In the genomic region with DNA sequence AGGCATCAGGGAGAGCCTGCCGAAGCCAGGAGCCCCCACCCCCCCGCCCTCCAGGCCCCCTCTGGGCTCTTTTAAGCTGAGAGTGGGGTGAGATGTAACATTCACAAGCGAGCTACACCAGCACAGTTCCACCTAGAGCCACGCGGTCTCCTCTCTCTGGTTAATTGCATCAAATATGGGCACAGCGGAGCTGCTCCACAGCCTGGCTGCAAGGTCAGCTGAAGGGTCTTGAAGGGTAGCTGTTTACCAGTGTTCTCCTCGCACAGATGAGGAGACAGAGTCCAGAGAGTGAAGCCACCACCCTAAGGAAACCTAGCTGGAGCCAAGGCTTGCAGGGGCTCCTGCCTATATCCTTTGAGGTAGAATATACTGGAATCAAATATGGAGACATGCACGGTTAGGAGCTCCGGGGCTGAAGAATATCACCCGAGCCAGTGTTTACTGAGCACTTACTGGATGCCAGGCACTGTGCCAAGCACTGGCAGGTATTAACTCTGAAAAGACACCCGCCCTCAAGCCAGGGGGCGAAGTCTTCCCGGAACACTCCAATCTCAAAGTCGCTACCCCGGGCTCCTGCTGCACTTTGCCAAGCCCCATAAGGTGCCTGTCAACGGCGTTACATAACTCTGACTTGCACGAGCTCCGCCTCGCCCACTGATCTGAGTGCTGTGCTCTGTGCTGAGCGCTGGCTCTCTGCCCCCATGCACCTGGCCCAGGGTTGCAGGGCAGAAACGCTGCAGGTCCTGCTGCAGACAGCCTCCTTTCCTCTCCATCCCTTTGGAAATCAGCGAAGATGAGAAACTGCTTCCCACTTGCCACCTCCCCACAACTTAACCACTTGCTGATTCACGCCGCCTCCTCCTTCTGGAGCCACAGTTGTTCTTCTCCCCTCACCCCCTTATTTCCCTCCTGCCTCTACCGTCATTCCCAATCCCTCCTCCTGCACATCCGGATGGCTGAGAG, we compare ENCODE assay signal across 1 cellular context.
TF ChIP-seq lines count a peak whose summit lies in the region.

No MANE protein-coding gene starts in this region.

TF ChIP-seq in HepG2, 621 proteins besides CTCF, POLR2A, EP300 and RAD21 (continued from another document and continues in another):
- TF ChIP-seq YEATS2 (CRISPR knock-in tag; IDR thresholded peaks at IDR 0.05; ENCODE audit: borderline replicate concordance) = no peak
- TF ChIP-seq HMGA1 (CRISPR knock-in tag; conservative IDR thresholded peaks at IDR 0.05) = no peak
- TF ChIP-seq U2AF2 (IDR thresholded peaks at IDR 0.05; ENCODE audit: low read depth, low read length) = no peak
- TF ChIP-seq, protein P1, sequence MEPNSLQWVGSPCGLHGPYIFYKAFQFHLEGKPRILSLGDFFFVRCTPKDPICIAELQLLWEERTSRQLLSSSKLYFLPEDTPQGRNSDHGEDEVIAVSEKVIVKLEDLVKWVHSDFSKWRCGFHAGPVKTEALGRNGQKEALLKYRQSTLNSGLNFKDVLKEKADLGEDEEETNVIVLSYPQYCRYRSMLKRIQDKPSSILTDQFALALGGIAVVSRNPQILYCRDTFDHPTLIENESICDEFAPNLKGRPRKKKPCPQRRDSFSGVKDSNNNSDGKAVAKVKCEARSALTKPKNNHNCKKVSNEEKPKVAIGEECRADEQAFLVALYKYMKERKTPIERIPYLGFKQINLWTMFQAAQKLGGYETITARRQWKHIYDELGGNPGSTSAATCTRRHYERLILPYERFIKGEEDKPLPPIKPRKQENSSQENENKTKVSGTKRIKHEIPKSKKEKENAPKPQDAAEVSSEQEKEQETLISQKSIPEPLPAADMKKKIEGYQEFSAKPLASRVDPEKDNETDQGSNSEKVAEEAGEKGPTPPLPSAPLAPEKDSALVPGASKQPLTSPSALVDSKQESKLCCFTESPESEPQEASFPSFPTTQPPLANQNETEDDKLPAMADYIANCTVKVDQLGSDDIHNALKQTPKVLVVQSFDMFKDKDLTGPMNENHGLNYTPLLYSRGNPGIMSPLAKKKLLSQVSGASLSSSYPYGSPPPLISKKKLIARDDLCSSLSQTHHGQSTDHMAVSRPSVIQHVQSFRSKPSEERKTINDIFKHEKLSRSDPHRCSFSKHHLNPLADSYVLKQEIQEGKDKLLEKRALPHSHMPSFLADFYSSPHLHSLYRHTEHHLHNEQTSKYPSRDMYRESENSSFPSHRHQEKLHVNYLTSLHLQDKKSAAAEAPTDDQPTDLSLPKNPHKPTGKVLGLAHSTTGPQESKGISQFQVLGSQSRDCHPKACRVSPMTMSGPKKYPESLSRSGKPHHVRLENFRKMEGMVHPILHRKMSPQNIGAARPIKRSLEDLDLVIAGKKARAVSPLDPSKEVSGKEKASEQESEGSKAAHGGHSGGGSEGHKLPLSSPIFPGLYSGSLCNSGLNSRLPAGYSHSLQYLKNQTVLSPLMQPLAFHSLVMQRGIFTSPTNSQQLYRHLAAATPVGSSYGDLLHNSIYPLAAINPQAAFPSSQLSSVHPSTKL (CRISPR knock-in tag; IDR thresholded peaks at IDR 0.05) = no peak
- no peak for TF ChIP-seq FOXA1 (IDR thresholded peaks at IDR 0.05)
- TF ChIP-seq FOXA1 (CRISPR knock-in tag; IDR thresholded peaks at IDR 0.05) = no peak
- TF ChIP-seq SALL1 (CRISPR knock-in tag; IDR thresholded peaks at IDR 0.05) = no peak
- no peak for TF ChIP-seq ZNF746 (CRISPR knock-in tag; IDR thresholded peaks at IDR 0.05)
- TF ChIP-seq ZMYM2 (CRISPR knock-in tag; IDR thresholded peaks at IDR 0.05) = no peak
- TF ChIP-seq TSC22D2 (CRISPR knock-in tag; IDR thresholded peaks at IDR 0.05; ENCODE audit: borderline replicate concordance) = no peak
- TF ChIP-seq ZNF572 (CRISPR knock-in tag; IDR thresholded peaks at IDR 0.05) = no peak
- TF ChIP-seq MED8 (CRISPR knock-in tag; IDR thresholded peaks at IDR 0.05; ENCODE audit: insufficient replicate concordance) = no peak
- TF ChIP-seq ZNF335 (CRISPR knock-in tag; IDR thresholded peaks at IDR 0.05) = no peak
- TF ChIP-seq, protein P2, sequence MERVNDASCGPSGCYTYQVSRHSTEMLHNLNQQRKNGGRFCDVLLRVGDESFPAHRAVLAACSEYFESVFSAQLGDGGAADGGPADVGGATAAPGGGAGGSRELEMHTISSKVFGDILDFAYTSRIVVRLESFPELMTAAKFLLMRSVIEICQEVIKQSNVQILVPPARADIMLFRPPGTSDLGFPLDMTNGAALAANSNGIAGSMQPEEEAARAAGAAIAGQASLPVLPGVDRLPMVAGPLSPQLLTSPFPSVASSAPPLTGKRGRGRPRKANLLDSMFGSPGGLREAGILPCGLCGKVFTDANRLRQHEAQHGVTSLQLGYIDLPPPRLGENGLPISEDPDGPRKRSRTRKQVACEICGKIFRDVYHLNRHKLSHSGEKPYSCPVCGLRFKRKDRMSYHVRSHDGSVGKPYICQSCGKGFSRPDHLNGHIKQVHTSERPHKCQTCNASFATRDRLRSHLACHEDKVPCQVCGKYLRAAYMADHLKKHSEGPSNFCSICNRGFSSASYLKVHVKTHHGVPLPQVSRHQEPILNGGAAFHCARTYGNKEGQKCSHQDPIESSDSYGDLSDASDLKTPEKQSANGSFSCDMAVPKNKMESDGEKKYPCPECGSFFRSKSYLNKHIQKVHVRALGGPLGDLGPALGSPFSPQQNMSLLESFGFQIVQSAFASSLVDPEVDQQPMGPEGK (CRISPR knock-in tag; IDR thresholded peaks at IDR 0.05) = no peak
- no peak for TF ChIP-seq SNAI1 (CRISPR knock-in tag; IDR thresholded peaks at IDR 0.05; ENCODE audit: borderline replicate concordance)
- TF ChIP-seq MATR3 (CRISPR knock-in tag; IDR thresholded peaks at IDR 0.05) = no peak
- no peak for TF ChIP-seq KLF13 (CRISPR knock-in tag; IDR thresholded peaks at IDR 0.05)
- TF ChIP-seq, protein P3, sequence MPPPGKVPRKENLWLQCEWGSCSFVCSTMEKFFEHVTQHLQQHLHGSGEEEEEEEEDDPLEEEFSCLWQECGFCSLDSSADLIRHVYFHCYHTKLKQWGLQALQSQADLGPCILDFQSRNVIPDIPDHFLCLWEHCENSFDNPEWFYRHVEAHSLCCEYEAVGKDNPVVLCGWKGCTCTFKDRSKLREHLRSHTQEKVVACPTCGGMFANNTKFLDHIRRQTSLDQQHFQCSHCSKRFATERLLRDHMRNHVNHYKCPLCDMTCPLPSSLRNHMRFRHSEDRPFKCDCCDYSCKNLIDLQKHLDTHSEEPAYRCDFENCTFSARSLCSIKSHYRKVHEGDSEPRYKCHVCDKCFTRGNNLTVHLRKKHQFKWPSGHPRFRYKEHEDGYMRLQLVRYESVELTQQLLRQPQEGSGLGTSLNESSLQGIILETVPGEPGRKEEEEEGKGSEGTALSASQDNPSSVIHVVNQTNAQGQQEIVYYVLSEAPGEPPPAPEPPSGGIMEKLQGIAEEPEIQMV (CRISPR knock-in tag; IDR thresholded peaks at IDR 0.05; ENCODE audit: low read depth) = no peak
- TF ChIP-seq, protein P4, sequence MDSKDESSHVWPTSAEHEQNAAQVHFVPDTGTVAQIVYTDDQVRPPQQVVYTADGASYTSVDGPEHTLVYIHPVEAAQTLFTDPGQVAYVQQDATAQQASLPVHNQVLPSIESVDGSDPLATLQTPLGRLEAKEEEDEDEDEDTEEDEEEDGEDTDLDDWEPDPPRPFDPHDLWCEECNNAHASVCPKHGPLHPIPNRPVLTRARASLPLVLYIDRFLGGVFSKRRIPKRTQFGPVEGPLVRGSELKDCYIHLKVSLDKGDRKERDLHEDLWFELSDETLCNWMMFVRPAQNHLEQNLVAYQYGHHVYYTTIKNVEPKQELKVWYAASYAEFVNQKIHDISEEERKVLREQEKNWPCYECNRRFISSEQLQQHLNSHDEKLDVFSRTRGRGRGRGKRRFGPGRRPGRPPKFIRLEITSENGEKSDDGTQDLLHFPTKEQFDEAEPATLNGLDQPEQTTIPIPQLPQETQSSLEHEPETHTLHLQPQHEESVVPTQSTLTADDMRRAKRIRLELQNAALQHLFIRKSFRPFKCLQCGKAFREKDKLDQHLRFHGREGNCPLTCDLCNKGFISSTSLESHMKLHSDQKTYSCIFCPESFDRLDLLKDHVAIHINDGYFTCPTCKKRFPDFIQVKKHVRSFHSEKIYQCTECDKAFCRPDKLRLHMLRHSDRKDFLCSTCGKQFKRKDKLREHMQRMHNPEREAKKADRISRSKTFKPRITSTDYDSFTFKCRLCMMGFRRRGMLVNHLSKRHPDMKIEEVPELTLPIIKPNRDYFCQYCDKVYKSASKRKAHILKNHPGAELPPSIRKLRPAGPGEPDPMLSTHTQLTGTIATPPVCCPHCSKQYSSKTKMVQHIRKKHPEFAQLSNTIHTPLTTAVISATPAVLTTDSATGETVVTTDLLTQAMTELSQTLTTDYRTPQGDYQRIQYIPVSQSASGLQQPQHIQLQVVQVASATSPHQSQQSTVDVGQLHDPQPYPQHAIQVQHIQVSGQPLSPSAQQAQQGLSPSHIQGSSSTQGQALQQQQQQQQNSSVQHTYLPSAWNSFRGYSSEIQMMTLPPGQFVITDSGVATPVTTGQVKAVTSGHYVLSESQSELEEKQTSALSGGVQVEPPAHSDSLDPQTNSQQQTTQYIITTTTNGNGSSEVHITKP (CRISPR knock-in tag; IDR thresholded peaks at IDR 0.05; ENCODE audit: low read depth) = no peak
- TF ChIP-seq SOX6 (IDR thresholded peaks at IDR 0.05) = no peak
- no peak for TF ChIP-seq SOX6 (CRISPR knock-in tag; IDR thresholded peaks at IDR 0.05)
- TF ChIP-seq ZNF766 (CRISPR knock-in tag; IDR thresholded peaks at IDR 0.05; ENCODE audit: borderline replicate concordance) = no peak
- no peak for TF ChIP-seq ZC3H4 (CRISPR knock-in tag; IDR thresholded peaks at IDR 0.05; ENCODE audit: borderline replicate concordance)
- no peak for TF ChIP-seq ZNF790 (CRISPR knock-in tag; IDR thresholded peaks at IDR 0.05; ENCODE audit: borderline replicate concordance)
- no peak for TF ChIP-seq ZNF136 (CRISPR knock-in tag; IDR thresholded peaks at IDR 0.05; ENCODE audit: low read depth)
- peak; percentile 31; the same call in 1 of the 2 replicates for TF ChIP-seq SAP130 (CRISPR knock-in tag; IDR thresholded peaks at IDR 0.05; ENCODE audit: low read depth)
- TF ChIP-seq HDAC2 (CRISPR knock-in tag; IDR thresholded peaks at IDR 0.05) = no peak
- TF ChIP-seq BORCS8-MEF2B (CRISPR knock-in tag; IDR thresholded peaks at IDR 0.05) = no peak
- no peak for TF ChIP-seq ATF7 (IDR thresholded peaks at IDR 0.05)
- no peak for TF ChIP-seq ATF7 (CRISPR knock-in tag; IDR thresholded peaks at IDR 0.05)
- TF ChIP-seq JUNB (CRISPR knock-in tag; IDR thresholded peaks at IDR 0.05; ENCODE audit: borderline replicate concordance) = no peak
- TF ChIP-seq, protein P5, sequence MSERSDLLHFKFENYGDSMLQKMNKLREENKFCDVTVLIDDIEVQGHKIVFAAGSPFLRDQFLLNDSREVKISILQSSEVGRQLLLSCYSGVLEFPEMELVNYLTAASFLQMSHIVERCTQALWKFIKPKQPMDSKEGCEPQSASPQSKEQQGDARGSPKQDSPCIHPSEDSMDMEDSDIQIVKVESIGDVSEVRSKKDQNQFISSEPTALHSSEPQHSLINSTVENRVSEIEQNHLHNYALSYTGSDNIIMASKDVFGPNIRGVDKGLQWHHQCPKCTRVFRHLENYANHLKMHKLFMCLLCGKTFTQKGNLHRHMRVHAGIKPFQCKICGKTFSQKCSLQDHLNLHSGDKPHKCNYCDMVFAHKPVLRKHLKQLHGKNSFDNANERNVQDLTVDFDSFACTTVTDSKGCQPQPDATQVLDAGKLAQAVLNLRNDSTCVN (CRISPR knock-in tag; IDR thresholded peaks at IDR 0.05; ENCODE audit: borderline replicate concordance) = no peak
- TF ChIP-seq, protein P6, sequence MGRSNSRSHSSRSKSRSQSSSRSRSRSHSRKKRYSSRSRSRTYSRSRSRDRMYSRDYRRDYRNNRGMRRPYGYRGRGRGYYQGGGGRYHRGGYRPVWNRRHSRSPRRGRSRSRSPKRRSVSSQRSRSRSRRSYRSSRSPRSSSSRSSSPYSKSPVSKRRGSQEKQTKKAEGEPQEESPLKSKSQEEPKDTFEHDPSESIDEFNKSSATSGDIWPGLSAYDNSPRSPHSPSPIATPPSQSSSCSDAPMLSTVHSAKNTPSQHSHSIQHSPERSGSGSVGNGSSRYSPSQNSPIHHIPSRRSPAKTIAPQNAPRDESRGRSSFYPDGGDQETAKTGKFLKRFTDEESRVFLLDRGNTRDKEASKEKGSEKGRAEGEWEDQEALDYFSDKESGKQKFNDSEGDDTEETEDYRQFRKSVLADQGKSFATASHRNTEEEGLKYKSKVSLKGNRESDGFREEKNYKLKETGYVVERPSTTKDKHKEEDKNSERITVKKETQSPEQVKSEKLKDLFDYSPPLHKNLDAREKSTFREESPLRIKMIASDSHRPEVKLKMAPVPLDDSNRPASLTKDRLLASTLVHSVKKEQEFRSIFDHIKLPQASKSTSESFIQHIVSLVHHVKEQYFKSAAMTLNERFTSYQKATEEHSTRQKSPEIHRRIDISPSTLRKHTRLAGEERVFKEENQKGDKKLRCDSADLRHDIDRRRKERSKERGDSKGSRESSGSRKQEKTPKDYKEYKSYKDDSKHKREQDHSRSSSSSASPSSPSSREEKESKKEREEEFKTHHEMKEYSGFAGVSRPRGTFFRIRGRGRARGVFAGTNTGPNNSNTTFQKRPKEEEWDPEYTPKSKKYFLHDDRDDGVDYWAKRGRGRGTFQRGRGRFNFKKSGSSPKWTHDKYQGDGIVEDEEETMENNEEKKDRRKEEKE (IDR thresholded peaks at IDR 0.05) = no peak
- TF ChIP-seq, protein P7, sequence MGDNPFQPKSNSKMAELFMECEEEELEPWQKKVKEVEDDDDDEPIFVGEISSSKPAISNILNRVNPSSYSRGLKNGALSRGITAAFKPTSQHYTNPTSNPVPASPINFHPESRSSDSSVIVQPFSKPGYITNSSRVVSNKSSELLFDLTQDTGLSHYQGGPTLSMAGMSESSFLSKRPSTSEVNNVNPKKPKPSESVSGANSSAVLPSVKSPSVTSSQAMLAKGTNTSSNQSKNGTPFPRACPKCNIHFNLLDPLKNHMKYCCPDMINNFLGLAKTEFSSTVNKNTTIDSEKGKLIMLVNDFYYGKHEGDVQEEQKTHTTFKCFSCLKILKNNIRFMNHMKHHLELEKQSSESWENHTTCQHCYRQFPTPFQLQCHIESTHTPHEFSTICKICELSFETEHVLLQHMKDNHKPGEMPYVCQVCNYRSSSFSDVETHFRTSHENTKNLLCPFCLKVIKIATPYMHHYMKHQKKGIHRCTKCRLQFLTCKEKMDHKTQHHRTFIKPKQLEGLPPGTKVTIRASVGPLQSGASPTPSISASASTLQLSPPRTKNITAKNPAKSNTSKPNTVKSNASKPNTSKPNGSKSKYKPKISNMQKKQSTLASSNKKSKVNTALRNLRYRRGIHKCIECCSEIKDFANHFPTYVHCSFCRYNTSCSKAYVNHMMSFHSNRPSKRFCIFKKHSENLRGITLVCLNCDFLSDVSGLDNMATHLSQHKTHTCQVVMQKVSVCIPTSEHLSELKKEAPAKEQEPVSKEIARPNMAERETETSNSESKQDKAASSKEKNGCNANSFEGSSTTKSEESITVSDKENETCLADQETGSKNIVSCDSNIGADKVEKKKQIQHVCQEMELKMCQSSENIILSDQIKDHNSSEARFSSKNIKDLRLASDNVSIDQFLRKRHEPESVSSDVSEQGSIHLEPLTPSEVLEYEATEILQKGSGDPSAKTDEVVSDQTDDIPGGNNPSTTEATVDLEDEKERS (CRISPR knock-in tag; IDR thresholded peaks at IDR 0.05) = peak; percentile 28; the same call in 1 of the 2 replicates
- no peak for TF ChIP-seq SNRNP70 (IDR thresholded peaks at IDR 0.05; ENCODE audit: low read depth, low read length)
- TF ChIP-seq ZEB1 (IDR thresholded peaks at IDR 0.05; ENCODE audit: insufficient replicate concordance, low read depth) = no peak
- no peak for TF ChIP-seq ZNF234 (CRISPR knock-in tag; conservative IDR thresholded peaks at IDR 0.05)
- TF ChIP-seq RARA (CRISPR knock-in tag; IDR thresholded peaks at IDR 0.05) = peak; percentile 18; the same call in 1 of the 2 replicates
- TF ChIP-seq ZSCAN29 (CRISPR knock-in tag; conservative IDR thresholded peaks at IDR 0.05) = no peak
- TF ChIP-seq KDM6A (CRISPR knock-in tag; IDR thresholded peaks at IDR 0.05; ENCODE audit: low read depth) = no peak
- no peak for TF ChIP-seq ZNF205 (CRISPR knock-in tag; IDR thresholded peaks at IDR 0.05)
- no peak for TF ChIP-seq ZFP36L2 (CRISPR knock-in tag; IDR thresholded peaks at IDR 0.05)
- no peak for TF ChIP-seq EED (CRISPR knock-in tag; IDR thresholded peaks at IDR 0.05)
- no peak for TF ChIP-seq ZNF260 (CRISPR knock-in tag; IDR thresholded peaks at IDR 0.05; ENCODE audit: borderline replicate concordance, low read depth)
- TF ChIP-seq REL (CRISPR knock-in tag; conservative IDR thresholded peaks at IDR 0.05) = no peak
